1 cellular context compared by ENCODE assay signal in the genomic region with DNA sequence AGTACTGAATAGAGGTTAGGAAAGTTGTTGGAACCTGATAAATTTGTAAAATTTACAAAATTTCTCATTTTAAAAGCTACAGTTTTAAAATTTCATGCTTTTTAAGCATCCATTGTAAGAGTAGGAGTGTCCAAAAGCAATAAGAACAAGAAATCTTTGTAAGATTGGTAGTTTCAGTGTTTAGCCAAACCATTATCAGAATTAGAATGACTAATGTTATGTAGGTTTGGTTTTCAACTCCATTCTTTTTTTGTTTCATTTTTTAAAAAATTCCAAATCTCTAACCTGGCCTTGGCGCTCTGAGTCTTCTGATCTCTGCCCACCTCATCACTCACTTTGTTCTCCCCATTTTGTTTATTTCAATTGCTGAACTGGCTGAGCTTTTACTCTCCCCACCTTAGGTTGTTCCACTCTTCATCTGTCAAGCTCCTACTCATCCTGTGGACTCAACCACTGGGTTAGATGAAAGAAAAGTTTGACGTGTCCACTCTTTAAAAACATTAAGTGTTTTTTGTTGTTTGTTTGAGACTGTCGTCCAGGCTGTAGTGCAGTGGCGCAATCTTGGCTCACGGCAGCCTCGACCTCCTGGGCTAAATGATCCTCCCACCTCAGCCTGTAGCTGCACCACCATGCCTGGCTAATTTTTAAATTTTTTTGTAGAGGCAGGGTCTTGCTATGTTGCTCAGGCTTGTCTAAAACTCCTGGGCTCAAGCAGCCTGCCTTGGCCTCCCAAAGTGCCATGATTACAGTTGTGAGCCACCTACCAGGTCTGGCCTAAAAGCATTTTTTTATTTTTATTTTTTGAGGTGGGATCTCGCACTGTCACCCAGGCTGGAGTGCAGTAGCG.
TF ChIP-seq lines count a peak whose summit lies in the region.

No MANE protein-coding gene starts in this region.

TF ChIP-seq in H1, 55 proteins besides CTCF, POLR2A, EP300 and RAD21:
- no peak for TF ChIP-seq SAP30 (IDR thresholded peaks at IDR 0.05; ENCODE audit: insufficient read depth, insufficient replicate concordance, low read length)
- no peak for TF ChIP-seq GABPA (IDR thresholded peaks at IDR 0.05; ENCODE audit: borderline replicate concordance, insufficient read depth, low read length)
- TF ChIP-seq SIN3A (conservative IDR thresholded peaks at IDR 0.05 in 1 of 2, IDR thresholded peaks at IDR 0.05 in 1 of 2; ENCODE audit: low read depth in 1 of 2, low read length in 2 of 2): no peak
- no peak for TF ChIP-seq CREB1 (IDR thresholded peaks at IDR 0.05)
- no peak for TF ChIP-seq BCL11A (IDR thresholded peaks at IDR 0.05; ENCODE audit: low read depth in 2 of 2, low read length in 2 of 2)
- TF ChIP-seq TEAD4 (IDR thresholded peaks at IDR 0.05; ENCODE audit: low read depth, low read length): no peak
- TF ChIP-seq CEBPB (IDR thresholded peaks at IDR 0.05; ENCODE audit: low read depth, low read length): 0 out of 2 replicates have a peak, but pooled peaks have one; percentile 16
- no peak for TF ChIP-seq SIRT6 (IDR thresholded peaks at IDR 0.05; ENCODE audit: low read length)
